Comparison of ENCODE assay signal across 17 cellular contexts in the genomic region with DNA sequence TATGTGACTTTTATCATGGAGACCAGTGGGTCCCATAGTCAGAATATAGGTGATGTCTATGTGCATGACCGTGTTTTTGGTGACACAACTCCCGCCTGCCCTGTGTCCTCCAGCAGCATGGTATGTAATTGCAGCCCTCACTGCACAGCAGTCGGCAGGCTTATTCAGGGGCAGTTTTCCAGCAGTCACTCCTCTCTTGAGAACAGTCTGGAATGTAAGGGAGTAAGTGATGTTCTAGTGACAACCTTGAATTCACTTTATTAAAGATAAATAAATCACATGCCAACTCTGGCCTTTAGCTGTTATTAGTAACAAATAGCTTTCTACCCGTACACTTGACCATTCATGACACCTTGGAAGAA. TPM values are rescaled to one million over a fixed set of nuclear protein-coding genes. Genes with fewer than 3 reads are reported as not detected.
DNase-seq lines count a peak whose midpoint lies in the region; ATAC-seq, FAIRE-seq and TF ChIP-seq lines count a peak whose summit lies in the region.
"Had no signal": no experiment of that assay in that cellular context is flagged by ENCODE, and none has a peak within 500 bp of the region (broad histone marks: within the 10 kb centered on the region; RNA-seq: fewer than 3 reads in every experiment).

No MANE protein-coding gene starts in this region.

- intact Hi-C loops in right lobe of liver (cut with DNase I) (no loop called here), gastrocnemius medialis (cut with DNase I; ENCODE audit: low total_unique reads) (no loop called here)

- TF ChIP-seq POLR2A in right lobe of liver (IDR thresholded peaks at IDR 0.05) = no peak
- no peak for TF ChIP-seq POLR2A in gastrocnemius medialis (IDR thresholded peaks at IDR 0.05)

- H3K27me3 ChIP-seq in right lobe of liver (no peaks in the 10 kb centered on the region), gastrocnemius medialis (no peaks in the 10 kb centered on the region)
- H3K27me3 ChIP-seq: Peyer's patch had no signal

- ATAC-seq in right lobe of liver = peak in 2 of 4 donors; percentile 9 to 31
- ATAC-seq in gastrocnemius medialis = no peak
- ATAC-seq in GM18868 (IDR thresholded peaks at IDR 0.05; ENCODE audit: unreplicated experiment) = no peak
- ATAC-seq: natural killer cell treated with Interleukin-12 subunit alpha and Interleukin-12 subunit beta and Interleukin-15 and Interleukin-18, amount 100 ng/mL, for 72 hours; T-helper 17 cell had no signal

- peaks cover 0 to 32% (median 12%) of the 10 kb centered on the region in 4 donors for H3K4me1 ChIP-seq in right lobe of liver
- H3K4me1 ChIP-seq in gastrocnemius medialis = peaks cover 29 to 38% of the 10 kb centered on the region in 2 donors

- H3K4me3 ChIP-seq in coronary artery (no peak overlapping the region), right lobe of liver (no peak overlapping the region), gastrocnemius medialis (no peak overlapping the region)
- H3K4me3 ChIP-seq: Peyer's patch had no signal

- no peaks in the 10 kb centered on the region for H3K36me3 ChIP-seq in right lobe of liver
- no peaks in the 10 kb centered on the region for H3K36me3 ChIP-seq in gastrocnemius medialis
- H3K36me3 ChIP-seq: Peyer's patch had no signal

- no peaks in the 10 kb centered on the region for H3K9me3 ChIP-seq in right lobe of liver
- no peaks in the 10 kb centered on the region for H3K9me3 ChIP-seq in gastrocnemius medialis
- H3K9me3 ChIP-seq: Peyer's patch had no signal

- peak; percentile 72 for DNase-seq in Caki2 (ENCODE audit: low read depth)
- DNase-seq in coronary artery (ENCODE audit: low spot score) = no peak
- no peak for DNase-seq in right lobe of liver
- DNase-seq in gastrocnemius medialis = no peak
- DNase-seq in GM13977 (ENCODE audit: low spot score) = no peak
- DNase-seq in urothelium cell line (ENCODE audit: low spot score) = no peak
- DNase-seq in NCI-H510A (lab: John Stamatoyannopoulos, UW) = no peak
- DNase-seq: activated CD4-positive, alpha-beta T cell treated with anti-CD3 and anti-CD28 coated beads for 4 hours; activated T-cell treated with anti-CD3 and anti-CD28 coated beads, Interleukin-2, amount 50 U/mL, for 48 hours; DMS79 treated with DMSO at 0.1 percent for 48 hours; effector CD8-positive, alpha-beta T cell; NCI-H1105 treated with DMSO at 0.1 percent for 48 hours; Peyer's patch; small intestine; T-helper 17 cell had no signal

- TF ChIP-seq CTCF in coronary artery (IDR thresholded peaks at IDR 0.05) (no peak), right lobe of liver (IDR thresholded peaks at IDR 0.05) (no peak), gastrocnemius medialis (IDR thresholded peaks at IDR 0.05 in 4 of 5, conservative IDR thresholded peaks at IDR 0.05 in 1 of 5) (no peak), GM13977 (IDR thresholded peaks at IDR 0.05; ENCODE audit: extremely low read depth, insufficient read depth, missing control alignments) (no peak)

- FAIRE-seq in urothelium cell line (lab: Jason Lieb, UNC) = no peak
- FAIRE-seq: small intestine had no signal

- 57% methylated on average over 3 of the region's 4 CpGs for WGBS in right lobe of liver (ENCODE audit: insufficient coverage, low coverage, low lambda C conversion rate, missing lambda C conversion rate)

- in situ Hi-C loops in Caki2 (cut with HindIII; ENCODE audit: low pct_unique_long_range_greater_than_20kb, low sequenced_read_pairs) = no loop called here
- in situ Hi-C loops in gastrocnemius medialis (cut with MboI; ENCODE audit: low sequenced_read_pairs in 4 of 4) = no loop called here
- in situ Hi-C loops in GM13977 (cut with MboI; ENCODE audit: low pct_unique_long_range_greater_than_20kb, low sequenced_read_pairs, unreplicated experiment) = no loop called here

- peak overlapping the region; percentile 72 to 83 for H3K27ac ChIP-seq in coronary artery
- H3K27ac ChIP-seq in right lobe of liver = peak overlapping the region in 2 of 3 donors; percentile 22 to 60
- peak overlapping the region; percentile 32 to 73 (median 61) for H3K27ac ChIP-seq in gastrocnemius medialis

RNA-seq across cellular contexts. Expression of a gene that starts 27.9 kb away (rescaled TPM):
- total RNA-seq in Caki2 (2014; rRNA removed; shearing (Covaris generic); ENCODE audit: low replicate concordance) = 9.6 and 11.1 TPM in 2 replicates
- 1 to 10 TPM; 5.8 to 9.2 (median 6.9) TPM for total RNA-seq in right lobe of liver
- total RNA-seq in gastrocnemius medialis = 10 to 100 TPM in 3 of 4 donors, 1 to 10 TPM in 1; 7.8 to 19.1 (median 11.1) TPM
